Comparison of ENCODE assay signal across 2 cellular contexts in the genomic region with DNA sequence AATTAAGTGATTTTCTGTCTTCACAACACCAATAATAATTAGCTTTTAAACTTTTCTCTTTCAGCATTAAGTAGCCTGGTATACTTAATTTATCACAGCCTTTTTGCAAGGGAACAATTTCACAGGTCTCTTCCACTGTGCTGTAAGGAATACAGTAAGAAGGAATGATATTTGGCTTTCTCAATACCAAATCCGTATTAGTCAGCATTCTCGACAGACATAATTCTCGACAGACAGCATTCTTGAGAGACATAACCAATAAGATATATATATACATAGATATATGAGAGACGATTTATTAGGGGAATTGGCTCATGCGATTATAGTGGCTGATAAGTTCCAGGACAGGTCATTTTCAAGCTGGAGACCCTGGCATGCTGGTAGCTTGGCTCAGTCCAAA.
TF ChIP-seq lines count a peak whose summit lies in the region.

No MANE protein-coding gene starts in this region.

TF ChIP-seq in K562, 482 proteins besides CTCF, POLR2A, EP300 and RAD21:
- TF ChIP-seq CXXC5 (CRISPR knock-in tag; IDR thresholded peaks at IDR 0.05) (no peak), FOXA3 (CRISPR knock-in tag; conservative IDR thresholded peaks at IDR 0.05 in 1 of 2, IDR thresholded peaks at IDR 0.05 in 1 of 2) (no peak), ARID2 (IDR thresholded peaks at IDR 0.05) (no peak), ZKSCAN8 (CRISPR knock-in tag; IDR thresholded peaks at IDR 0.05) (no peak), C11orf30 (IDR thresholded peaks at IDR 0.05; ENCODE audit: low read depth) (peak; percentile 60; the same call in 1 of the 2 replicates), MAFF (IDR thresholded peaks at IDR 0.05; ENCODE audit: low read length) (peak; percentile 57; the same call in 1 of the 2 replicates), BRF1 (IDR thresholded peaks at IDR 0.05; ENCODE audit: borderline replicate concordance, extremely low read depth, insufficient read length) (no peak), RBM14 (IDR thresholded peaks at IDR 0.05; ENCODE audit: borderline replicate concordance, insufficient read depth, low read depth, low read length) (no peak), ZC3H8 (IDR thresholded peaks at IDR 0.05) (no peak), EZH2 (IDR thresholded peaks at IDR 0.05; ENCODE audit: borderline replicate concordance, low read depth, low read length) (no peak), MAFG (tag; conservative IDR thresholded peaks at IDR 0.05) (peak; percentile 43; the same call in 1 of the 2 replicates), MAFK (IDR thresholded peaks at IDR 0.05; ENCODE audit: low read length) (peak; percentile 47; the same call in 1 of the 2 replicates), ZNF445 (CRISPR knock-in tag; IDR thresholded peaks at IDR 0.05; ENCODE audit: low read depth) (no peak), POLR3G (IDR thresholded peaks at IDR 0.05; ENCODE audit: extremely low read depth, insufficient read length, insufficient replicate concordance) (no peak), ZNF316 (IDR thresholded peaks at IDR 0.05) (peak; percentile 84)
- TF ChIP-seq, protein P1, sequence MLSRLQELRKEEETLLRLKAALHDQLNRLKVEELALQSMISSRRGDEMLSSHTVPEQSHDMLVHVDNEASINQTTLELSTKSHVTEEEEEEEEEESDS (CRISPR knock-in tag; IDR thresholded peaks at IDR 0.05) = no peak
- TF ChIP-seq, protein P2, sequence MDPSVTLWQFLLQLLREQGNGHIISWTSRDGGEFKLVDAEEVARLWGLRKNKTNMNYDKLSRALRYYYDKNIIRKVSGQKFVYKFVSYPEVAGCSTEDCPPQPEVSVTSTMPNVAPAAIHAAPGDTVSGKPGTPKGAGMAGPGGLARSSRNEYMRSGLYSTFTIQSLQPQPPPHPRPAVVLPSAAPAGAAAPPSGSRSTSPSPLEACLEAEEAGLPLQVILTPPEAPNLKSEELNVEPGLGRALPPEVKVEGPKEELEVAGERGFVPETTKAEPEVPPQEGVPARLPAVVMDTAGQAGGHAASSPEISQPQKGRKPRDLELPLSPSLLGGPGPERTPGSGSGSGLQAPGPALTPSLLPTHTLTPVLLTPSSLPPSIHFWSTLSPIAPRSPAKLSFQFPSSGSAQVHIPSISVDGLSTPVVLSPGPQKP (CRISPR knock-in tag; IDR thresholded peaks at IDR 0.05) = no peak

TF ChIP-seq in liver, 16 proteins besides CTCF, POLR2A, EP300 and RAD21:
- TF ChIP-seq NR2F2 (IDR thresholded peaks at IDR 0.05) = no peak
- TF ChIP-seq, protein P3, sequence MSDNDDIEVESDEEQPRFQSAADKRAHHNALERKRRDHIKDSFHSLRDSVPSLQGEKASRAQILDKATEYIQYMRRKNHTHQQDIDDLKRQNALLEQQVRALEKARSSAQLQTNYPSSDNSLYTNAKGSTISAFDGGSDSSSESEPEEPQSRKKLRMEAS (IDR thresholded peaks at IDR 0.05) = no peak
- TF ChIP-seq HNF4A (conservative IDR thresholded peaks at IDR 0.05) = no peak
- no peak for TF ChIP-seq GABPA (IDR thresholded peaks at IDR 0.05 in 1 of 2, conservative IDR thresholded peaks at IDR 0.05 in 1 of 2)
- no peak for TF ChIP-seq HNF4G (IDR thresholded peaks at IDR 0.05)
- TF ChIP-seq, protein P4, sequence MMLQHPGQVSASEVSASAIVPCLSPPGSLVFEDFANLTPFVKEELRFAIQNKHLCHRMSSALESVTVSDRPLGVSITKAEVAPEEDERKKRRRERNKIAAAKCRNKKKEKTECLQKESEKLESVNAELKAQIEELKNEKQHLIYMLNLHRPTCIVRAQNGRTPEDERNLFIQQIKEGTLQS (IDR thresholded peaks at IDR 0.05) = no peak
- no peak for TF ChIP-seq SP1 (IDR thresholded peaks at IDR 0.05)
- TF ChIP-seq JUND (IDR thresholded peaks at IDR 0.05) = no peak
- no peak for TF ChIP-seq YY1 (IDR thresholded peaks at IDR 0.05)
- TF ChIP-seq FOXA1 (IDR thresholded peaks at IDR 0.05) = no peak
- no peak for TF ChIP-seq FOXA2 (IDR thresholded peaks at IDR 0.05)
- TF ChIP-seq, protein P5, sequence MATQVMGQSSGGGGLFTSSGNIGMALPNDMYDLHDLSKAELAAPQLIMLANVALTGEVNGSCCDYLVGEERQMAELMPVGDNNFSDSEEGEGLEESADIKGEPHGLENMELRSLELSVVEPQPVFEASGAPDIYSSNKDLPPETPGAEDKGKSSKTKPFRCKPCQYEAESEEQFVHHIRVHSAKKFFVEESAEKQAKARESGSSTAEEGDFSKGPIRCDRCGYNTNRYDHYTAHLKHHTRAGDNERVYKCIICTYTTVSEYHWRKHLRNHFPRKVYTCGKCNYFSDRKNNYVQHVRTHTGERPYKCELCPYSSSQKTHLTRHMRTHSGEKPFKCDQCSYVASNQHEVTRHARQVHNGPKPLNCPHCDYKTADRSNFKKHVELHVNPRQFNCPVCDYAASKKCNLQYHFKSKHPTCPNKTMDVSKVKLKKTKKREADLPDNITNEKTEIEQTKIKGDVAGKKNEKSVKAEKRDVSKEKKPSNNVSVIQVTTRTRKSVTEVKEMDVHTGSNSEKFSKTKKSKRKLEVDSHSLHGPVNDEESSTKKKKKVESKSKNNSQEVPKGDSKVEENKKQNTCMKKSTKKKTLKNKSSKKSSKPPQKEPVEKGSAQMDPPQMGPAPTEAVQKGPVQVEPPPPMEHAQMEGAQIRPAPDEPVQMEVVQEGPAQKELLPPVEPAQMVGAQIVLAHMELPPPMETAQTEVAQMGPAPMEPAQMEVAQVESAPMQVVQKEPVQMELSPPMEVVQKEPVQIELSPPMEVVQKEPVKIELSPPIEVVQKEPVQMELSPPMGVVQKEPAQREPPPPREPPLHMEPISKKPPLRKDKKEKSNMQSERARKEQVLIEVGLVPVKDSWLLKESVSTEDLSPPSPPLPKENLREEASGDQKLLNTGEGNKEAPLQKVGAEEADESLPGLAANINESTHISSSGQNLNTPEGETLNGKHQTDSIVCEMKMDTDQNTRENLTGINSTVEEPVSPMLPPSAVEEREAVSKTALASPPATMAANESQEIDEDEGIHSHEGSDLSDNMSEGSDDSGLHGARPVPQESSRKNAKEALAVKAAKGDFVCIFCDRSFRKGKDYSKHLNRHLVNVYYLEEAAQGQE (IDR thresholded peaks at IDR 0.05) = no peak
- TF ChIP-seq TAF1 (conservative IDR thresholded peaks at IDR 0.05) = no peak
- TF ChIP-seq, protein P6, sequence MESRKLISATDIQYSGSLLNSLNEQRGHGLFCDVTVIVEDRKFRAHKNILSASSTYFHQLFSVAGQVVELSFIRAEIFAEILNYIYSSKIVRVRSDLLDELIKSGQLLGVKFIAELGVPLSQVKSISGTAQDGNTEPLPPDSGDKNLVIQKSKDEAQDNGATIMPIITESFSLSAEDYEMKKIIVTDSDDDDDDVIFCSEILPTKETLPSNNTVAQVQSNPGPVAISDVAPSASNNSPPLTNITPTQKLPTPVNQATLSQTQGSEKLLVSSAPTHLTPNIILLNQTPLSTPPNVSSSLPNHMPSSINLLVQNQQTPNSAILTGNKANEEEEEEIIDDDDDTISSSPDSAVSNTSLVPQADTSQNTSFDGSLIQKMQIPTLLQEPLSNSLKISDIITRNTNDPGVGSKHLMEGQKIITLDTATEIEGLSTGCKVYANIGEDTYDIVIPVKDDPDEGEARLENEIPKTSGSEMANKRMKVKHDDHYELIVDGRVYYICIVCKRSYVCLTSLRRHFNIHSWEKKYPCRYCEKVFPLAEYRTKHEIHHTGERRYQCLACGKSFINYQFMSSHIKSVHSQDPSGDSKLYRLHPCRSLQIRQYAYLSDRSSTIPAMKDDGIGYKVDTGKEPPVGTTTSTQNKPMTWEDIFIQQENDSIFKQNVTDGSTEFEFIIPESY (IDR thresholded peaks at IDR 0.05) = no peak
- no peak for TF ChIP-seq EGR1 (IDR thresholded peaks at IDR 0.05; ENCODE audit: low read depth in 2 of 2)
- TF ChIP-seq RXRA (IDR thresholded peaks at IDR 0.05) = no peak
